In genomic region chr1:9605946-9606455, GRCh38 we compare ENCODE assay signal across 22 cellular contexts. TPM values are rescaled to one million over a fixed set of nuclear protein-coding genes. Genes with fewer than 3 reads are reported as not detected.
DNase-seq lines count a peak whose midpoint lies in the region; ATAC-seq and TF ChIP-seq lines count a peak whose summit lies in the region.
"Had no signal": no experiment of that assay in that cellular context is flagged by ENCODE, and none has a peak within 500 bp of the region (broad histone marks: within the 10 kb centered on the region; RNA-seq: fewer than 3 reads in every experiment).

No MANE protein-coding gene starts in this region.

- 97% methylated on average over 14 of the region's 14 CpGs for WGBS in heart right ventricle, 2 donors
- 94 to 95% methylated on average over 8 to 14 of the region's 14 CpGs for WGBS in endodermal cell (ENCODE audit: insufficient coverage in 1 of 2, insufficient read length in 1 of 2), 2 experiments

- no peak overlapping the region for H3K4me3 Mint-ChIP-seq in endodermal cell
- peak overlapping the region; percentile 27 for H3K4me3 Mint-ChIP-seq in neural progenitor cell
- H3K4me3 Mint-ChIP-seq: B cell; CD14-positive monocyte; CD4-positive, alpha-beta T cell; CD8-positive, alpha-beta memory T cell; GM23338; H9 had no signal

- H3K27ac Mint-ChIP-seq in endodermal cell: peak overlapping the region; percentile 17
- no peak overlapping the region for H3K27ac Mint-ChIP-seq in neural progenitor cell
- H3K27ac Mint-ChIP-seq: B cell; CD4-positive, alpha-beta T cell had no signal

- H3K27me3 ChIP-seq in right atrium auricular region (no peaks in the 10 kb centered on the region), heart right ventricle (no peaks in the 10 kb centered on the region), endodermal cell (ENCODE audit: control insufficient read depth, insufficient read depth, low read length, poor library complexity, severe bottlenecking) (no peaks in the 10 kb centered on the region), neural progenitor cell (no peaks in the 10 kb centered on the region), MG63 (no peaks in the 10 kb centered on the region)
- H3K27me3 ChIP-seq: BLaER1 had no signal

- H3K27me3 Mint-ChIP-seq in endodermal cell (ENCODE audit: insufficient read depth) (no peaks in the 10 kb centered on the region), neural progenitor cell (ENCODE audit: insufficient read depth, low read depth) (peaks cover 4% of the 10 kb centered on the region)
- H3K27me3 Mint-ChIP-seq: B cell; CD4-positive, alpha-beta T cell; CD8-positive, alpha-beta memory T cell had no signal

- intact Hi-C loops in heart right ventricle (cut with DNase I): no loop called here

- ATAC-seq in heart right ventricle: no peak
- ATAC-seq: GM12878, GM23338, HCT116 had no signal

- H4K20me1 ChIP-seq in neural progenitor cell (ENCODE audit: low read depth): peaks cover 9% of the 10 kb centered on the region

- no peaks in the 10 kb centered on the region for H3F3A ChIP-seq in neural progenitor cell (ENCODE audit: low read depth)

- no peak overlapping the region for H2AFZ ChIP-seq in neural progenitor cell (replicated peaks)
- H2AFZ ChIP-seq: GM23338 had no signal

- H3K4me1 Mint-ChIP-seq in endodermal cell: no peaks in the 10 kb centered on the region
- H3K4me1 Mint-ChIP-seq in neural progenitor cell: no peaks in the 10 kb centered on the region
- H3K4me1 Mint-ChIP-seq: B cell; CD14-positive monocyte; CD8-positive, alpha-beta memory T cell; H9 had no signal

- no peak overlapping the region for H3K4me2 ChIP-seq in neural progenitor cell
- H3K4me2 ChIP-seq: BLaER1, GM23338 had no signal

- H3K36me3 ChIP-seq in right atrium auricular region: peaks cover 42% of the 10 kb centered on the region
- H3K36me3 ChIP-seq in heart right ventricle: peaks cover 0 to 91% (median 21%) of the 10 kb centered on the region in 9 donors
- peaks cover 9% of the 10 kb centered on the region for H3K36me3 ChIP-seq in endodermal cell (ENCODE audit: control insufficient read depth, insufficient read depth, low read length)
- no peaks in the 10 kb centered on the region for H3K36me3 ChIP-seq in neural progenitor cell
- H3K36me3 ChIP-seq in MG63: peaks cover 10% of the 10 kb centered on the region

- H3K9ac ChIP-seq in endodermal cell (ENCODE audit: extremely low read depth, low read length, poor library complexity, severe bottlenecking): no peak overlapping the region
- H3K9ac ChIP-seq in neural progenitor cell: no peak overlapping the region
- H3K9ac ChIP-seq: BLaER1 had no signal

- H3K27ac ChIP-seq in right atrium auricular region (peak overlapping the region; percentile 58 to 65), heart right ventricle (no peak overlapping the region), C4-2B (peak overlapping the region; percentile 59), endodermal cell (ENCODE audit: low read depth, low read length) (no peak overlapping the region), neural progenitor cell (no peak overlapping the region)
- H3K27ac ChIP-seq: 22Rv1, BLaER1 had no signal

- no peak for DNase-seq in right atrium auricular region (ENCODE audit: low spot score)
- no peak for DNase-seq in heart right ventricle
- DNase-seq in endodermal cell: no peak
- DNase-seq in neural progenitor cell (ENCODE audit: low spot score): no peak
- DNase-seq in NCI-H748 treated with DMSO at 0.1 percent for 48 hours (lab: John Stamatoyannopoulos, UW): no peak
- DNase-seq in OCI-M2 (lab: John Stamatoyannopoulos, UW; ENCODE audit: unreplicated experiment): no peak
- DNase-seq in MG63: no peak
- DNase-seq: CD4-positive, alpha-beta T cell; DMS 273 treated with DMSO at 0.1 percent for 48 hours; DMS79; EL; GDM1; H9 had no signal

- no peaks in the 10 kb centered on the region for H3K79me2 ChIP-seq in neural progenitor cell (ENCODE audit: low read depth)

- H3K9me3 ChIP-seq in right atrium auricular region: no peaks in the 10 kb centered on the region
- no peaks in the 10 kb centered on the region for H3K9me3 ChIP-seq in heart right ventricle
- H3K9me3 ChIP-seq in endodermal cell (ENCODE audit: control insufficient read depth, low read length): no peaks in the 10 kb centered on the region
- H3K9me3 ChIP-seq in neural progenitor cell (ENCODE audit: low read depth): no peaks in the 10 kb centered on the region
- H3K9me3 ChIP-seq in MG63: no peaks in the 10 kb centered on the region
- H3K9me3 ChIP-seq: BLaER1 had no signal

- H3K9me3 Mint-ChIP-seq in endodermal cell (no peaks in the 10 kb centered on the region), neural progenitor cell (no peaks in the 10 kb centered on the region)
- H3K9me3 Mint-ChIP-seq: CD14-positive monocyte; CD4-positive, alpha-beta T cell; CD8-positive, alpha-beta memory T cell; GM23338; H9 had no signal

- no peak overlapping the region for H3K4me3 ChIP-seq in right atrium auricular region
- H3K4me3 ChIP-seq in heart right ventricle: no peak overlapping the region
- H3K4me3 ChIP-seq in endodermal cell (ENCODE audit: low read length): no peak overlapping the region
- no peak overlapping the region for H3K4me3 ChIP-seq in neural progenitor cell
- H3K4me3 ChIP-seq in MG63: no peak overlapping the region
- H3K4me3 ChIP-seq: BLaER1, GM12878, GM23338 had no signal

- H3K36me3 Mint-ChIP-seq in endodermal cell (ENCODE audit: low read depth) (peaks cover 16% of the 10 kb centered on the region), neural progenitor cell (peaks cover 9% of the 10 kb centered on the region)

- TF ChIP-seq CTCF in right atrium auricular region (IDR thresholded peaks at IDR 0.05): no peak
- TF ChIP-seq CTCF in heart right ventricle (IDR thresholded peaks at IDR 0.05): no peak
- TF ChIP-seq CTCF in C4-2B (conservative IDR thresholded peaks at IDR 0.05): no peak
- TF ChIP-seq CTCF in endodermal cell (conservative IDR thresholded peaks at IDR 0.05): no peak
- TF ChIP-seq CTCF in neural progenitor cell (IDR thresholded peaks at IDR 0.05): no peak

- peaks cover 0 to 7% of the 10 kb centered on the region in 2 donors for H3K4me1 ChIP-seq in right atrium auricular region
- peaks cover 0 to 13% (median 0%) of the 10 kb centered on the region in 9 donors for H3K4me1 ChIP-seq in heart right ventricle
- H3K4me1 ChIP-seq in endodermal cell (ENCODE audit: control insufficient read depth, insufficient read depth, low read length): no peaks in the 10 kb centered on the region
- H3K4me1 ChIP-seq in neural progenitor cell: no peaks in the 10 kb centered on the region

RNA-seq across cellular contexts. Expression of gene TMEM201, which starts 17.3 kb away (rescaled TPM):
- total RNA-seq in right atrium auricular region (10 to 100 TPM; 17.2 to 18.6 TPM), heart right ventricle (10 to 100 TPM; 13.3 to 26.0 (median 18.3) TPM), endodermal cell (10 to 100 TPM; 24.1 TPM), neural progenitor cell (ENCODE audit: low replicate concordance) (1.9 and 7.3 TPM in 2 replicates)
- polyA plus RNA-seq in heart right ventricle: 10 to 100 TPM; 10.7 to 13.7 TPM
- polyA plus RNA-seq in endodermal cell (2013, experiment 1 of 2): 17.8 TPM
- polyA plus RNA-seq in endodermal cell (2013, experiment 2 of 2): 17.3 TPM
- 5.7 and 8.8 TPM in 2 replicates for total RNA-seq in MG63 (2014; rRNA removed; shearing (Covaris generic); ENCODE audit: low replicate concordance)

RNA-seq across cellular contexts. Expression of gene PIK3CD, which starts 45.5 kb away (rescaled TPM):
- total RNA-seq in right atrium auricular region: 1 to 10 TPM; 4.7 to 7.4 TPM
- total RNA-seq in heart right ventricle: 10 to 100 TPM in 1 of 10 donors, 1 to 10 TPM in 9; 1.9 to 12.1 (median 3.0) TPM
- 1 to 10 TPM; 1.0 to 2.7 TPM for polyA plus RNA-seq in heart right ventricle
- 10 to 100 TPM; 13.9 to 14.2 TPM for total RNA-seq in endodermal cell
- 4.3 TPM for polyA plus RNA-seq in endodermal cell (2013, experiment 1 of 2)
- polyA plus RNA-seq in endodermal cell (2013, experiment 2 of 2): 3.3 TPM
- 5.0 and 8.8 TPM in 2 replicates for total RNA-seq in neural progenitor cell (ENCODE audit: low replicate concordance)
- total RNA-seq in MG63 (2014; rRNA removed; shearing (Covaris generic); ENCODE audit: low replicate concordance): 0.47 and 2.9 TPM in 2 replicates

Comparison
In these comparisons a context has a peak if more than half of its experiments do, and no peak if none do; other contexts are left out.
1. H3K27ac ChIP-seq: peak in right atrium auricular region (2 of 2) and C4-2B (single experiment); none in heart right ventricle (0 of 10), endodermal cell (single experiment) and neural progenitor cell (single experiment).